Comparison of ENCODE assay signal across 11 cellular contexts in genomic region chr1:16717174-16718108, GRCh38. TPM values are rescaled to one million over a fixed set of nuclear protein-coding genes. Genes with fewer than 3 reads are reported as not detected.
DNase-seq lines count a peak whose midpoint lies in the region; ATAC-seq and TF ChIP-seq lines count a peak whose summit lies in the region.
"Had no signal": no experiment of that assay in that cellular context is flagged by ENCODE, and none has a peak within 500 bp of the region (broad histone marks: within the 10 kb centered on the region; RNA-seq: fewer than 3 reads in every experiment).

No MANE protein-coding gene starts in this region.

- no peaks in the 10 kb centered on the region for H3K9me3 ChIP-seq in SK-N-SH
- no peaks in the 10 kb centered on the region for H3K9me3 ChIP-seq in heart right ventricle
- no peaks in the 10 kb centered on the region for H3K9me3 ChIP-seq in sigmoid colon
- no peaks in the 10 kb centered on the region for H3K9me3 ChIP-seq in uterus

- ATAC-seq in heart right ventricle: peak in 5 of 8 donors; percentile 6 to 31 (median 22)

- H3K4me1 ChIP-seq in SK-N-SH (ENCODE audit: control insufficient read depth in 1 of 2, insufficient read depth in 2 of 2, low read depth in 1 of 2, low read length in 1 of 2) (peaks cover 0 to 7% of the 10 kb centered on the region in 2 experiments; a peak in 1 of 4 replicates), heart right ventricle (peaks cover 0 to 7% (median 0%) of the 10 kb centered on the region in 9 donors), sigmoid colon (no peaks in the 10 kb centered on the region), uterus (no peaks in the 10 kb centered on the region)

- DNase-seq in DMS 273 (lab: John Stamatoyannopoulos, UW; ENCODE audit: unreplicated experiment) (peak; percentile 67), DMS 273 treated with DMSO at 0.1 percent for 48 hours (lab: John Stamatoyannopoulos, UW) (no peak), SK-N-SH (peak; percentile 27), heart right ventricle (no peak), sigmoid colon (peak; percentile 69), uterus (no peak), HCEC 1CT (no peak)
- no peak for DNase-seq in stimulated activated CD4-positive, alpha-beta T cell treated with anti-CD3 and anti-CD28 coated beads, Interleukin-2, amount 100 ng/mL, for 24 hours
- DNase-seq: NCI-H1436 treated with DMSO at 0.1 percent for 48 hours, RPMI8226 had no signal

- TF ChIP-seq CTCF in SK-N-SH (IDR thresholded peaks at IDR 0.05): no peak
- no peak for TF ChIP-seq CTCF in heart right ventricle (IDR thresholded peaks at IDR 0.05)
- TF ChIP-seq CTCF in sigmoid colon (IDR thresholded peaks at IDR 0.05): no peak
- TF ChIP-seq CTCF in uterus (IDR thresholded peaks at IDR 0.05): no peak

- H3K4me3 ChIP-seq in SK-N-SH (ENCODE audit: low read depth in 2 of 2, low read length in 1 of 2) (no peak overlapping the region), heart right ventricle (no peak overlapping the region), sigmoid colon (no peak overlapping the region), uterus (no peak overlapping the region)

- H3K9ac ChIP-seq in SK-N-SH: no peak overlapping the region

- no peaks in the 10 kb centered on the region for H3K79me2 ChIP-seq in SK-N-SH (ENCODE audit: insufficient read depth)

- H3K9me2 ChIP-seq in SK-N-SH: no peaks in the 10 kb centered on the region

- H3F3A ChIP-seq in SK-N-SH (replicated peaks; ENCODE audit: insufficient read depth): no peaks in the 10 kb centered on the region

- POLR2A ChIA-PET in SK-N-SH (lab: Yijun Ruan, JAX): interaction anchor here (1.2 kb wide), 1 partner anchor 188 kb away, joined by 3 read pairs; no protein-coding TSS in a partner anchor

- WGBS in SK-N-SH (ENCODE audit: low lambda C conversion rate): 68% methylated on average over 24 of the region's 24 CpGs
- 56 to 57% methylated on average over 24 of the region's 24 CpGs for WGBS in heart right ventricle, 2 donors
- WGBS in sigmoid colon, 2 donors: 78 to 81% methylated on average over 24 of the region's 24 CpGs

- TF ChIP-seq EP300 in SK-N-SH (IDR thresholded peaks at IDR 0.05; ENCODE audit: borderline replicate concordance in 1 of 2, low read depth in 1 of 2, low read length in 1 of 2) (no peak), sigmoid colon (IDR thresholded peaks at IDR 0.05) (no peak)

- H3K36me3 ChIP-seq in SK-N-SH (replicated peaks in 1 of 2; ENCODE audit: control insufficient read depth in 1 of 2, insufficient read depth in 2 of 2, low read length in 1 of 2) (no peaks in the 10 kb centered on the region), heart right ventricle (no peaks in the 10 kb centered on the region), sigmoid colon (no peaks in the 10 kb centered on the region), uterus (no peaks in the 10 kb centered on the region)

- TF ChIP-seq POLR2A in sigmoid colon (IDR thresholded peaks at IDR 0.05) (no peak), uterus (IDR thresholded peaks at IDR 0.05) (no peak)

- no peaks in the 10 kb centered on the region for H3K27me3 ChIP-seq in SK-N-SH (ENCODE audit: insufficient read depth)
- peaks cover 0 to 54% (median 34%) of the 10 kb centered on the region in 7 donors for H3K27me3 ChIP-seq in heart right ventricle
- H3K27me3 ChIP-seq in sigmoid colon: peaks cover 0 to 15% (median 13%) of the 10 kb centered on the region in 3 donors
- H3K27me3 ChIP-seq in uterus: peaks cover 0 to 3% of the 10 kb centered on the region in 2 donors

- H4K20me1 ChIP-seq in SK-N-SH (ENCODE audit: insufficient read depth): no peaks in the 10 kb centered on the region

- TF ChIP-seq RAD21 in SK-N-SH (IDR thresholded peaks at IDR 0.05; ENCODE audit: low read length): no peak

- H3K27ac ChIP-seq in SK-N-SH (ENCODE audit: low read depth in 2 of 2, low read length in 1 of 2) (no peak overlapping the region), heart right ventricle (no peak overlapping the region), sigmoid colon (no peak overlapping the region), uterus (no peak overlapping the region)
- H3K27ac ChIP-seq: 22Rv1 had no signal

- intact Hi-C loops in heart right ventricle (cut with DNase I): no loop called here
- intact Hi-C loops in sigmoid colon (cut with DNase I): no loop called here
- intact Hi-C loops in uterus (cut with DNase I; ENCODE audit: low total_unique reads): no loop called here

- no peak overlapping the region for H2AFZ ChIP-seq in SK-N-SH (ENCODE audit: low read depth)

- no peak overlapping the region for H3K4me2 ChIP-seq in SK-N-SH

- CTCF ChIA-PET in SK-N-SH (lab: Yijun Ruan, JAX): interaction anchor here (0.6 to 1.2 kb wide), 10 partner anchors 8 to 166 kb away, joined by 3 to 5 read pairs (median 3); no protein-coding TSS in a partner anchor

TF ChIP-seq in SK-N-SH, 30 proteins besides CTCF, POLR2A, EP300 and RAD21:
- no peak for TF ChIP-seq GATA2 (CRISPR knock-in tag; IDR thresholded peaks at IDR 0.05)
- TF ChIP-seq, protein P1, sequence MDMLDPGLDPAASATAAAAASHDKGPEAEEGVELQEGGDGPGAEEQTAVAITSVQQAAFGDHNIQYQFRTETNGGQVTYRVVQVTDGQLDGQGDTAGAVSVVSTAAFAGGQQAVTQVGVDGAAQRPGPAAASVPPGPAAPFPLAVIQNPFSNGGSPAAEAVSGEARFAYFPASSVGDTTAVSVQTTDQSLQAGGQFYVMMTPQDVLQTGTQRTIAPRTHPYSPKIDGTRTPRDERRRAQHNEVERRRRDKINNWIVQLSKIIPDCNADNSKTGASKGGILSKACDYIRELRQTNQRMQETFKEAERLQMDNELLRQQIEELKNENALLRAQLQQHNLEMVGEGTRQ (IDR thresholded peaks at IDR 0.05; ENCODE audit: borderline replicate concordance, low read depth, low read length): no peak
- no peak for TF ChIP-seq POLR2AphosphoS5 (IDR thresholded peaks at IDR 0.05; ENCODE audit: low read depth, low read length)
- TF ChIP-seq, protein P2, sequence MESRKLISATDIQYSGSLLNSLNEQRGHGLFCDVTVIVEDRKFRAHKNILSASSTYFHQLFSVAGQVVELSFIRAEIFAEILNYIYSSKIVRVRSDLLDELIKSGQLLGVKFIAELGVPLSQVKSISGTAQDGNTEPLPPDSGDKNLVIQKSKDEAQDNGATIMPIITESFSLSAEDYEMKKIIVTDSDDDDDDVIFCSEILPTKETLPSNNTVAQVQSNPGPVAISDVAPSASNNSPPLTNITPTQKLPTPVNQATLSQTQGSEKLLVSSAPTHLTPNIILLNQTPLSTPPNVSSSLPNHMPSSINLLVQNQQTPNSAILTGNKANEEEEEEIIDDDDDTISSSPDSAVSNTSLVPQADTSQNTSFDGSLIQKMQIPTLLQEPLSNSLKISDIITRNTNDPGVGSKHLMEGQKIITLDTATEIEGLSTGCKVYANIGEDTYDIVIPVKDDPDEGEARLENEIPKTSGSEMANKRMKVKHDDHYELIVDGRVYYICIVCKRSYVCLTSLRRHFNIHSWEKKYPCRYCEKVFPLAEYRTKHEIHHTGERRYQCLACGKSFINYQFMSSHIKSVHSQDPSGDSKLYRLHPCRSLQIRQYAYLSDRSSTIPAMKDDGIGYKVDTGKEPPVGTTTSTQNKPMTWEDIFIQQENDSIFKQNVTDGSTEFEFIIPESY (IDR thresholded peaks at IDR 0.05; ENCODE audit: borderline replicate concordance, low read depth): no peak
- TF ChIP-seq SIN3A (IDR thresholded peaks at IDR 0.05; ENCODE audit: borderline replicate concordance, low read depth, low read length): no peak
- TF ChIP-seq NFIC (IDR thresholded peaks at IDR 0.05; ENCODE audit: borderline replicate concordance): no peak
- no peak for TF ChIP-seq FOXJ3 (CRISPR knock-in tag; IDR thresholded peaks at IDR 0.05)
TF ChIP-seq in SK-N-SH: peak in this region for 0.

RNA-seq across cellular contexts. Expression of gene RNU1-4, which starts 22.9 kb away (rescaled TPM):
- polyA plus RNA-seq in SK-N-SH (2012; rRNA removed) (not detected in 2 replicates), heart right ventricle (not detected), sigmoid colon (not detected)
- polyA plus RNA-seq in SK-N-SH (2012; cell fraction: cytosol; rRNA removed): not detected in 2 replicates
- polyA plus RNA-seq in SK-N-SH (2012; cell fraction: nucleus; rRNA removed): not detected in 2 replicates
- total RNA-seq in heart right ventricle (1,000 to 10,000 TPM in 8 of 10 donors, 100 to 1,000 TPM in 2; 635 to 5,242 (median 1,949) TPM), sigmoid colon (under 1 TPM; under 0.01 TPM), uterus (1,000 to 10,000 TPM in 1 of 4 donors, under 1 TPM in 3; under 0.01 to 2,125 (median under 0.01) TPM)

RNA-seq across cellular contexts. Expression of gene RNU1-3, which starts 50.7 kb away (rescaled TPM):
- polyA plus RNA-seq in SK-N-SH (2012; rRNA removed) (not detected in 2 replicates), heart right ventricle (not detected), sigmoid colon (not detected)
- not detected in 2 replicates for polyA plus RNA-seq in SK-N-SH (2012; cell fraction: cytosol; rRNA removed)
- polyA plus RNA-seq in SK-N-SH (2012; cell fraction: nucleus; rRNA removed): not detected in 2 replicates
- total RNA-seq in heart right ventricle (1,000 to 10,000 TPM in 8 of 10 donors, 100 to 1,000 TPM in 2; 635 to 5,242 (median 1,949) TPM), sigmoid colon (under 1 TPM; under 0.01 TPM), uterus (1,000 to 10,000 TPM in 1 of 4 donors, under 1 TPM in 3; under 0.01 to 2,125 (median under 0.01) TPM)

Comparison
In these comparisons a context has a peak if more than half of its experiments do, and no peak if none do; other contexts are left out.
1. DNase-seq: peak in DMS 273 (single experiment), SK-N-SH (single experiment) and sigmoid colon (single experiment); none in DMS 273 treated with DMSO at 0.1 percent for 48 hours (single experiment), heart right ventricle (0 of 2), uterus (0 of 2), stimulated activated CD4-positive, alpha-beta T cell treated with anti-CD3 and anti-CD28 coated beads, Interleukin-2, amount 100 ng/mL, for 24 hours (0 of 2) and HCEC 1CT (single experiment).